ENCODE assay signal across 20 cellular contexts in genomic region chr3:87626471-87626995, GRCh38.
"Had no signal": no experiment of that assay in that cellular context is flagged by ENCODE, and none has a peak within 500 bp of the region (broad histone marks: within the 10 kb centered on the region; RNA-seq: fewer than 3 reads in every experiment).

No MANE protein-coding gene starts in this region.

- H3K4me1 ChIP-seq: gastrocnemius medialis, left lung, tibial nerve, uterus had no signal

- H3K27ac ChIP-seq: epithelial cell of prostate, gastrocnemius medialis, left lung, tibial nerve, uterus had no signal

- H3K4me3 ChIP-seq: gastrocnemius medialis, left lung, tibial nerve, uterus had no signal

- DNase-seq: activated CD4-positive, alpha-beta memory T cell treated with anti-CD3 and anti-CD28 coated beads for 36 hours; activated CD4-positive, alpha-beta T cell treated with anti-CD3 and anti-CD28 coated beads for 4 hours; activated T-cell treated with anti-CD3 and anti-CD28 coated beads for 4 hours; caudate nucleus; endodermal cell; gastrocnemius medialis; head of caudate nucleus; kidney; left lung; midbrain; nephron progenitor cell; occipital lobe; posterior cingulate gyrus; stimulated activated CD4-positive, alpha-beta T cell treated with anti-CD3 and anti-CD28 coated beads, Interleukin-2, amount 100 ng/mL, for 24 hours; stimulated activated naive CD4-positive, alpha-beta T cell treated with Interleukin-2 at 50 U/mL for 16 hours; substantia nigra; T-helper 2 cell; uterus had no signal

- H3K9me3 ChIP-seq: uterus had no signal

- H3K27me3 ChIP-seq: gastrocnemius medialis, left lung, tibial nerve, uterus had no signal

- H3K36me3 ChIP-seq: gastrocnemius medialis, left lung, tibial nerve, uterus had no signal
